11 cellular contexts compared by ENCODE assay signal in genomic region chr15:44541282-44541958, GRCh38. TPM values are rescaled to one million over a fixed set of nuclear protein-coding genes. Genes with fewer than 3 reads are reported as not detected.
A peak's percentile ranks its signal among the peaks of the same experiment; 100 is the strongest.
DNase-seq lines count a peak whose midpoint lies in the region; ATAC-seq and TF ChIP-seq lines count a peak whose summit lies in the region.
"Had no signal": no experiment of that assay in that cellular context is flagged by ENCODE, and none has a peak within 500 bp of the region (broad histone marks: within the 10 kb centered on the region; RNA-seq: fewer than 3 reads in every experiment).

No MANE protein-coding gene starts in this region.

- no peak for DNase-seq in activated naive CD4-positive, alpha-beta T cell treated with anti-CD3 and anti-CD28 coated beads, Interleukin-2, amount 50 U/mL, for 72 hours (ENCODE audit: low spot score in 2 of 2)
- no peak for DNase-seq in activated naive CD4-positive, alpha-beta T cell treated with anti-CD3 and anti-CD28 coated beads, Interleukin-2, amount 50 U/mL, for 16 hours
- DNase-seq in foreskin keratinocyte, result peak; percentile 23 to 59
- DNase-seq in thyroid gland, result no peak
- DNase-seq in NCI-H1092 (lab: John Stamatoyannopoulos, UW), result no peak
- DNase-seq: activated naive CD8-positive, alpha-beta T cell treated with anti-CD3 and anti-CD28 coated beads, Interleukin-2, amount 10 ng/mL, durations not matched to agents 7 days and 5 days; KBM-7; SHP77 treated with DMSO at 0.1 percent for 48 hours had no signal

- no peaks in the 10 kb centered on the region for H3K36me3 ChIP-seq in thyroid gland

- intact Hi-C loops in thyroid gland (cut with DNase I), result no loop called here

- no peaks in the 10 kb centered on the region for H3K27me3 Mint-ChIP-seq in activated T-helper 17 cell treated with anti-CD3 and anti-CD28 coated beads, Interleukin-2, amount 50 U/mL, for 72 hours
- H3K27me3 Mint-ChIP-seq: activated naive CD8-positive, alpha-beta T cell treated with anti-CD3 and anti-CD28 coated beads, Interleukin-2, amount 10 ng/mL, durations not matched to agents 7 days and 5 days had no signal

- no peaks in the 10 kb centered on the region for H3K9me3 Mint-ChIP-seq in activated naive CD4-positive, alpha-beta T cell treated with anti-CD3 and anti-CD28 coated beads, Interleukin-2, amount 50 U/mL, for 72 hours
- H3K9me3 Mint-ChIP-seq in activated T-helper 17 cell treated with anti-CD3 and anti-CD28 coated beads, Interleukin-2, amount 50 U/mL, for 72 hours, result no peaks in the 10 kb centered on the region
- H3K9me3 Mint-ChIP-seq: activated naive CD8-positive, alpha-beta T cell treated with anti-CD3 and anti-CD28 coated beads, Interleukin-2, amount 10 ng/mL, durations not matched to agents 7 days and 5 days had no signal

- H3K4me3 ChIP-seq in thyroid gland (replicated peaks in 1 of 3), result no peak overlapping the region

- TF ChIP-seq POLR2A in thyroid gland (IDR thresholded peaks at IDR 0.05), result no peak

- peaks cover 25% of the 10 kb centered on the region for H3K4me1 ChIP-seq in foreskin keratinocyte
- peaks cover 23 to 28% of the 10 kb centered on the region in 2 donors for H3K4me1 ChIP-seq in thyroid gland

- H3K36me3 Mint-ChIP-seq in activated naive CD4-positive, alpha-beta T cell treated with anti-CD3 and anti-CD28 coated beads, Interleukin-2, amount 50 U/mL, for 72 hours, result peaks cover 23 to 42% of the 10 kb centered on the region in 2 donors
- H3K36me3 Mint-ChIP-seq in activated T-helper 17 cell treated with anti-CD3 and anti-CD28 coated beads, Interleukin-2, amount 50 U/mL, for 72 hours (ENCODE audit: low read depth), result peaks cover 79% of the 10 kb centered on the region

- H3K27ac ChIP-seq in foreskin keratinocyte (no peak overlapping the region), thyroid gland (peak overlapping the region in 2 of 3 donors; percentile 21 to 50)

- WGBS in thyroid gland, 2 donors, result 95 to 97% methylated on average over 4 of the region's 4 CpGs

- H3K4me1 Mint-ChIP-seq in activated T-helper 17 cell treated with anti-CD3 and anti-CD28 coated beads, Interleukin-2, amount 50 U/mL, for 72 hours, result peaks cover 53% of the 10 kb centered on the region

- peak overlapping the region; percentile 6 to 19 for H3K27ac Mint-ChIP-seq in activated naive CD4-positive, alpha-beta T cell treated with anti-CD3 and anti-CD28 coated beads, Interleukin-2, amount 50 U/mL, for 72 hours
- H3K27ac Mint-ChIP-seq in activated T-helper 17 cell treated with anti-CD3 and anti-CD28 coated beads, Interleukin-2, amount 50 U/mL, for 72 hours, result peak overlapping the region; percentile 6
- H3K27ac Mint-ChIP-seq: activated naive CD8-positive, alpha-beta T cell treated with anti-CD3 and anti-CD28 coated beads, Interleukin-2, amount 10 ng/mL, durations not matched to agents 7 days and 5 days had no signal

- peak overlapping the region; percentile 48 for H3K4me3 Mint-ChIP-seq in activated T-helper 17 cell treated with anti-CD3 and anti-CD28 coated beads, Interleukin-2, amount 50 U/mL, for 72 hours
- H3K4me3 Mint-ChIP-seq: activated naive CD8-positive, alpha-beta T cell treated with anti-CD3 and anti-CD28 coated beads, Interleukin-2, amount 10 ng/mL, durations not matched to agents 7 days and 5 days had no signal

- H3K9me3 ChIP-seq in thyroid gland, result no peaks in the 10 kb centered on the region

- H3K27me3 ChIP-seq in foreskin keratinocyte (no peaks in the 10 kb centered on the region), thyroid gland (no peaks in the 10 kb centered on the region)

- TF ChIP-seq CTCF in foreskin keratinocyte (conservative IDR thresholded peaks at IDR 0.05) (no peak), thyroid gland (IDR thresholded peaks at IDR 0.05) (no peak)

- no peak for ATAC-seq in activated naive CD4-positive, alpha-beta T cell treated with anti-CD3 and anti-CD28 coated beads, Interleukin-2, amount 50 U/mL, for 72 hours
- ATAC-seq in activated T-helper 17 cell treated with anti-CD3 and anti-CD28 coated beads, Interleukin-2, amount 50 U/mL, for 72 hours (replicated peaks), result no peak
- ATAC-seq in foreskin keratinocyte, result no peak
- ATAC-seq in GM21576 (IDR thresholded peaks at IDR 0.05; ENCODE audit: unreplicated experiment), result no peak
- ATAC-seq in HG03175 (IDR thresholded peaks at IDR 0.05; ENCODE audit: unreplicated experiment), result no peak

RNA-seq across cellular contexts. Expression of gene EIF3J, which starts 4.5 kb away (rescaled TPM):
- 10 to 100 TPM; 74.8 to 78.0 TPM for total RNA-seq in activated naive CD4-positive, alpha-beta T cell treated with anti-CD3 and anti-CD28 coated beads, Interleukin-2, amount 50 U/mL, for 72 hours
- 10 to 100 TPM; 43.5 to 99.1 TPM for total RNA-seq in activated T-helper 17 cell treated with anti-CD3 and anti-CD28 coated beads, Interleukin-2, amount 50 U/mL, for 72 hours
- total RNA-seq in foreskin keratinocyte (66.2 and 77.2 TPM in 2 replicates), thyroid gland (10 to 100 TPM; 36.7 to 50.7 (median 39.3) TPM)
- polyA plus RNA-seq in foreskin keratinocyte, result 59.9 and 72.5 TPM in 2 replicates

Comparison
In these comparisons a context has a peak if more than half of its experiments do, and no peak if none do; other contexts are left out.
1. DNase-seq: peak in foreskin keratinocyte (2 of 2); none in activated naive CD4-positive, alpha-beta T cell treated with anti-CD3 and anti-CD28 coated beads, Interleukin-2, amount 50 U/mL, for 72 hours (0 of 2), activated naive CD4-positive, alpha-beta T cell treated with anti-CD3 and anti-CD28 coated beads, Interleukin-2, amount 50 U/mL, for 16 hours (single experiment), thyroid gland (0 of 2) and NCI-H1092 (single experiment).